9 cellular contexts compared by ENCODE assay signal in the genomic region with DNA sequence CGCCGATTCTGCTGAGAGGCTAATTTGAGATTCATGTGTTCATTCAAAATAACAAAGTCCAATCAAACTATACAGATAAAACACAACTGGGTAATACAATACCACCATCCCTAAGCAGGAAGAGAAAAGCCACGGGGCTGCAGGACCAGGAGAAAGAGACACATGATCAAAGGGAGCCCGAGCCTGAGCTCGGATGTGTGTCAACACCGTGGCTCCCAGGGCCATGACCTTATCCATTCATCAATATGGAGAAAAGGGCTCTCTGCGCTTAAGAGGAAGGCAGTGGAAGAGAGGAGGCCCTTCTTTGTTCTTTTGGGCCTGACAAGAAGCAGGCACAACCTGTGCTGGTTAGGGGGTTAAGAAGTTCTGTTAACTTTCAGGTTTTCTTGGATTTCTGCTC. TPM values are rescaled to one million over a fixed set of nuclear protein-coding genes. Genes with fewer than 3 reads are reported as not detected.
"Had no signal": no experiment of that assay in that cellular context is flagged by ENCODE, and none has a peak within 500 bp of the region (broad histone marks: within the 10 kb centered on the region; RNA-seq: fewer than 3 reads in every experiment).

No MANE protein-coding gene starts in this region.

- H3K4me1 ChIP-seq: lower lobe of right lung, suprapubic skin had no signal

- H3K27ac ChIP-seq: lower lobe of right lung, suprapubic skin had no signal

- H3K36me3 ChIP-seq: lower lobe of right lung had no signal

- DNase-seq: activated CD4-positive, alpha-beta T cell treated with anti-CD3 and anti-CD28 coated beads, Interleukin-2, amount 50 U/mL, for 4 hours; activated naive CD4-positive, alpha-beta T cell treated with anti-CD3 and anti-CD28 coated beads, Interleukin-2, amount 50 U/mL, for 16 hours; activated T-cell treated with anti-CD3 and anti-CD28 coated beads, Interleukin-2, amount 50 U/mL, for 1 hour; hypothalamus; lower lobe of right lung; naive thymus-derived CD4-positive, alpha-beta T cell; stimulated activated CD4-positive, alpha-beta T cell treated with anti-CD3 and anti-CD28 coated beads, Interleukin-2, amount 100 ng/mL, for 48 hours; stimulated activated naive CD4-positive, alpha-beta T cell treated with Interleukin-2 at 50 U/mL for 16 hours had no signal

- H3K27me3 ChIP-seq: suprapubic skin had no signal

- H3K9me3 ChIP-seq: lower lobe of right lung, suprapubic skin had no signal

- H3K4me3 ChIP-seq: lower lobe of right lung, suprapubic skin had no signal

RNA-seq across cellular contexts. Expression of a gene that starts 56.7 kb away (rescaled TPM):
- polyA plus RNA-seq: naive thymus-derived CD4-positive, alpha-beta T cell had no signal
